1 cellular context compared by ENCODE assay signal in genomic region chr2:235113854-235114253, GRCh38.
TF ChIP-seq lines count a peak whose summit lies in the region.

No MANE protein-coding gene starts in this region.

TF ChIP-seq in WTC11, 78 proteins besides CTCF, POLR2A, EP300 and RAD21 (continued from another document):
- TF ChIP-seq ZNF317 (CRISPR knock-in tag; IDR thresholded peaks at IDR 0.05; ENCODE audit: borderline replicate concordance, low read depth) (no peak), ZNF281 (CRISPR knock-in tag; IDR thresholded peaks at IDR 0.05) (no peak), TEAD1 (CRISPR knock-in tag; IDR thresholded peaks at IDR 0.05) (no peak), NFATC4 (CRISPR knock-in tag; IDR thresholded peaks at IDR 0.05) (no peak), TP53 (CRISPR knock-in tag; IDR thresholded peaks at IDR 0.05) (peak; percentile 57; the same call in 1 of the 2 replicates)
